1 cellular context compared by ENCODE assay signal in genomic region chr20:3223937-3224680, GRCh38.
TF ChIP-seq lines count a peak whose summit lies in the region.

No MANE protein-coding gene starts in this region.

TF ChIP-seq in HepG2, 621 proteins besides CTCF, POLR2A, EP300 and RAD21 (continues in another document):
- TF ChIP-seq RBM22 (optimal IDR thresholded peaks at IDR 0.05; ENCODE audit: low read length) (no peak), USF2 (IDR thresholded peaks at IDR 0.05; ENCODE audit: low read depth, low read length) (no peak), USF2 (CRISPR knock-in tag; IDR thresholded peaks at IDR 0.05; ENCODE audit: borderline replicate concordance) (no peak), ZNF644 (CRISPR knock-in tag; IDR thresholded peaks at IDR 0.05; ENCODE audit: low read depth) (no peak), MZF1 (CRISPR knock-in tag; IDR thresholded peaks at IDR 0.05; ENCODE audit: borderline replicate concordance) (no peak), ZNF570 (CRISPR knock-in tag; IDR thresholded peaks at IDR 0.05; ENCODE audit: borderline replicate concordance) (no peak), ZBTB37 (CRISPR knock-in tag; IDR thresholded peaks at IDR 0.05) (no peak), EZH2 (conservative IDR thresholded peaks at IDR 0.05; ENCODE audit: low read depth, low read length) (no peak), MXD3 (CRISPR knock-in tag; IDR thresholded peaks at IDR 0.05) (0 out of 2 replicates have a peak, but pooled peaks have one; percentile 38), ZNF839 (CRISPR knock-in tag; IDR thresholded peaks at IDR 0.05; ENCODE audit: borderline replicate concordance) (0 out of 2 replicates have a peak, but pooled peaks have one; percentile 70), ZBTB20 (CRISPR knock-in tag; IDR thresholded peaks at IDR 0.05; ENCODE audit: borderline replicate concordance, low read depth) (no peak), NFE2L1 (CRISPR knock-in tag; IDR thresholded peaks at IDR 0.05; ENCODE audit: borderline replicate concordance) (0 out of 2 replicates have a peak, but pooled peaks have one; percentile 13), ZFP62 (CRISPR knock-in tag; IDR thresholded peaks at IDR 0.05) (no peak), STAT5B (CRISPR knock-in tag; IDR thresholded peaks at IDR 0.05) (no peak), SIX4 (CRISPR knock-in tag; IDR thresholded peaks at IDR 0.05) (no peak), FOXO1 (CRISPR knock-in tag; IDR thresholded peaks at IDR 0.05) (no peak), MATR3 (CRISPR knock-in tag; IDR thresholded peaks at IDR 0.05) (0 out of 2 replicates have a peak, but pooled peaks have one; percentile 40), ZBTB38 (CRISPR knock-in tag; IDR thresholded peaks at IDR 0.05) (peak; percentile 99), TEAD3 (CRISPR knock-in tag; optimal IDR thresholded peaks at IDR 0.05; ENCODE audit: borderline replicate concordance) (peak; percentile 47), BRD4 (CRISPR knock-in tag; IDR thresholded peaks at IDR 0.05) (peak; percentile 45), ZNF614 (CRISPR knock-in tag; IDR thresholded peaks at IDR 0.05; ENCODE audit: borderline replicate concordance) (no peak), ZFAT (CRISPR knock-in tag; conservative IDR thresholded peaks at IDR 0.05) (no peak), ARHGAP35 (CRISPR knock-in tag; IDR thresholded peaks at IDR 0.05; ENCODE audit: borderline replicate concordance) (0 out of 2 replicates have a peak, but pooled peaks have one; percentile 47), WIZ (CRISPR knock-in tag; IDR thresholded peaks at IDR 0.05) (no peak), HNRNPLL (IDR thresholded peaks at IDR 0.05; ENCODE audit: low read depth, low read length, poor library complexity, severe bottlenecking) (peak; percentile 33), ELF1 (CRISPR knock-in tag; IDR thresholded peaks at IDR 0.05) (0 out of 2 replicates have a peak, but pooled peaks have one; percentile 0), CBFB (CRISPR knock-in tag; IDR thresholded peaks at IDR 0.05) (no peak), JARID2 (CRISPR knock-in tag; IDR thresholded peaks at IDR 0.05; ENCODE audit: insufficient replicate concordance) (peak; percentile 43), ZUFSP (CRISPR knock-in tag; IDR thresholded peaks at IDR 0.05; ENCODE audit: borderline replicate concordance) (no peak), KDM1A (CRISPR knock-in tag; IDR thresholded peaks at IDR 0.05) (0 out of 2 replicates have a peak, but pooled peaks have one; percentile 16), GABPB1 (CRISPR knock-in tag; IDR thresholded peaks at IDR 0.05) (no peak), CEBPG (CRISPR knock-in tag; IDR thresholded peaks at IDR 0.05) (no peak), MEIS1 (CRISPR knock-in tag; IDR thresholded peaks at IDR 0.05; ENCODE audit: borderline replicate concordance) (0 out of 2 replicates have a peak, but pooled peaks have one; percentile 6), RBFOX2 (IDR thresholded peaks at IDR 0.05; ENCODE audit: low read depth, low read length) (peak; percentile 75)
- TF ChIP-seq, protein P1, sequence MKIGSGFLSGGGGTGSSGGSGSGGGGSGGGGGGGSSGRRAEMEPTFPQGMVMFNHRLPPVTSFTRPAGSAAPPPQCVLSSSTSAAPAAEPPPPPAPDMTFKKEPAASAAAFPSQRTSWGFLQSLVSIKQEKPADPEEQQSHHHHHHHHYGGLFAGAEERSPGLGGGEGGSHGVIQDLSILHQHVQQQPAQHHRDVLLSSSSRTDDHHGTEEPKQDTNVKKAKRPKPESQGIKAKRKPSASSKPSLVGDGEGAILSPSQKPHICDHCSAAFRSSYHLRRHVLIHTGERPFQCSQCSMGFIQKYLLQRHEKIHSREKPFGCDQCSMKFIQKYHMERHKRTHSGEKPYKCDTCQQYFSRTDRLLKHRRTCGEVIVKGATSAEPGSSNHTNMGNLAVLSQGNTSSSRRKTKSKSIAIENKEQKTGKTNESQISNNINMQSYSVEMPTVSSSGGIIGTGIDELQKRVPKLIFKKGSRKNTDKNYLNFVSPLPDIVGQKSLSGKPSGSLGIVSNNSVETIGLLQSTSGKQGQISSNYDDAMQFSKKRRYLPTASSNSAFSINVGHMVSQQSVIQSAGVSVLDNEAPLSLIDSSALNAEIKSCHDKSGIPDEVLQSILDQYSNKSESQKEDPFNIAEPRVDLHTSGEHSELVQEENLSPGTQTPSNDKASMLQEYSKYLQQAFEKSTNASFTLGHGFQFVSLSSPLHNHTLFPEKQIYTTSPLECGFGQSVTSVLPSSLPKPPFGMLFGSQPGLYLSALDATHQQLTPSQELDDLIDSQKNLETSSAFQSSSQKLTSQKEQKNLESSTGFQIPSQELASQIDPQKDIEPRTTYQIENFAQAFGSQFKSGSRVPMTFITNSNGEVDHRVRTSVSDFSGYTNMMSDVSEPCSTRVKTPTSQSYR (CRISPR knock-in tag; IDR thresholded peaks at IDR 0.05; ENCODE audit: borderline replicate concordance): 0 out of 2 replicates have a peak, but pooled peaks have one; percentile 31
- TF ChIP-seq, protein P2, sequence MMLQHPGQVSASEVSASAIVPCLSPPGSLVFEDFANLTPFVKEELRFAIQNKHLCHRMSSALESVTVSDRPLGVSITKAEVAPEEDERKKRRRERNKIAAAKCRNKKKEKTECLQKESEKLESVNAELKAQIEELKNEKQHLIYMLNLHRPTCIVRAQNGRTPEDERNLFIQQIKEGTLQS (CRISPR knock-in tag; IDR thresholded peaks at IDR 0.05): no peak
- TF ChIP-seq, protein P3, sequence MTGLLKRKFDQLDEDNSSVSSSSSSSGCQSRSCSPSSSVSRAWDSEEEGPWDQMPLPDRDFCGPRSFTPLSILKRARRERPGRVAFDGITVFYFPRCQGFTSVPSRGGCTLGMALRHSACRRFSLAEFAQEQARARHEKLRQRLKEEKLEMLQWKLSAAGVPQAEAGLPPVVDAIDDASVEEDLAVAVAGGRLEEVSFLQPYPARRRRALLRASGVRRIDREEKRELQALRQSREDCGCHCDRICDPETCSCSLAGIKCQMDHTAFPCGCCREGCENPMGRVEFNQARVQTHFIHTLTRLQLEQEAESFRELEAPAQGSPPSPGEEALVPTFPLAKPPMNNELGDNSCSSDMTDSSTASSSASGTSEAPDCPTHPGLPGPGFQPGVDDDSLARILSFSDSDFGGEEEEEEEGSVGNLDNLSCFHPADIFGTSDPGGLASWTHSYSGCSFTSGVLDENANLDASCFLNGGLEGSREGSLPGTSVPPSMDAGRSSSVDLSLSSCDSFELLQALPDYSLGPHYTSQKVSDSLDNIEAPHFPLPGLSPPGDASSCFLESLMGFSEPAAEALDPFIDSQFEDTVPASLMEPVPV (CRISPR knock-in tag; IDR thresholded peaks at IDR 0.05): peak; percentile 17; the same call in 1 of the 2 replicates
- TF ChIP-seq, protein P4, sequence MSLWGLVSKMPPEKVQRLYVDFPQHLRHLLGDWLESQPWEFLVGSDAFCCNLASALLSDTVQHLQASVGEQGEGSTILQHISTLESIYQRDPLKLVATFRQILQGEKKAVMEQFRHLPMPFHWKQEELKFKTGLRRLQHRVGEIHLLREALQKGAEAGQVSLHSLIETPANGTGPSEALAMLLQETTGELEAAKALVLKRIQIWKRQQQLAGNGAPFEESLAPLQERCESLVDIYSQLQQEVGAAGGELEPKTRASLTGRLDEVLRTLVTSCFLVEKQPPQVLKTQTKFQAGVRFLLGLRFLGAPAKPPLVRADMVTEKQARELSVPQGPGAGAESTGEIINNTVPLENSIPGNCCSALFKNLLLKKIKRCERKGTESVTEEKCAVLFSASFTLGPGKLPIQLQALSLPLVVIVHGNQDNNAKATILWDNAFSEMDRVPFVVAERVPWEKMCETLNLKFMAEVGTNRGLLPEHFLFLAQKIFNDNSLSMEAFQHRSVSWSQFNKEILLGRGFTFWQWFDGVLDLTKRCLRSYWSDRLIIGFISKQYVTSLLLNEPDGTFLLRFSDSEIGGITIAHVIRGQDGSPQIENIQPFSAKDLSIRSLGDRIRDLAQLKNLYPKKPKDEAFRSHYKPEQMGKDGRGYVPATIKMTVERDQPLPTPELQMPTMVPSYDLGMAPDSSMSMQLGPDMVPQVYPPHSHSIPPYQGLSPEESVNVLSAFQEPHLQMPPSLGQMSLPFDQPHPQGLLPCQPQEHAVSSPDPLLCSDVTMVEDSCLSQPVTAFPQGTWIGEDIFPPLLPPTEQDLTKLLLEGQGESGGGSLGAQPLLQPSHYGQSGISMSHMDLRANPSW (CRISPR knock-in tag; IDR thresholded peaks at IDR 0.05; ENCODE audit: borderline replicate concordance): no peak
- TF ChIP-seq, protein P5, sequence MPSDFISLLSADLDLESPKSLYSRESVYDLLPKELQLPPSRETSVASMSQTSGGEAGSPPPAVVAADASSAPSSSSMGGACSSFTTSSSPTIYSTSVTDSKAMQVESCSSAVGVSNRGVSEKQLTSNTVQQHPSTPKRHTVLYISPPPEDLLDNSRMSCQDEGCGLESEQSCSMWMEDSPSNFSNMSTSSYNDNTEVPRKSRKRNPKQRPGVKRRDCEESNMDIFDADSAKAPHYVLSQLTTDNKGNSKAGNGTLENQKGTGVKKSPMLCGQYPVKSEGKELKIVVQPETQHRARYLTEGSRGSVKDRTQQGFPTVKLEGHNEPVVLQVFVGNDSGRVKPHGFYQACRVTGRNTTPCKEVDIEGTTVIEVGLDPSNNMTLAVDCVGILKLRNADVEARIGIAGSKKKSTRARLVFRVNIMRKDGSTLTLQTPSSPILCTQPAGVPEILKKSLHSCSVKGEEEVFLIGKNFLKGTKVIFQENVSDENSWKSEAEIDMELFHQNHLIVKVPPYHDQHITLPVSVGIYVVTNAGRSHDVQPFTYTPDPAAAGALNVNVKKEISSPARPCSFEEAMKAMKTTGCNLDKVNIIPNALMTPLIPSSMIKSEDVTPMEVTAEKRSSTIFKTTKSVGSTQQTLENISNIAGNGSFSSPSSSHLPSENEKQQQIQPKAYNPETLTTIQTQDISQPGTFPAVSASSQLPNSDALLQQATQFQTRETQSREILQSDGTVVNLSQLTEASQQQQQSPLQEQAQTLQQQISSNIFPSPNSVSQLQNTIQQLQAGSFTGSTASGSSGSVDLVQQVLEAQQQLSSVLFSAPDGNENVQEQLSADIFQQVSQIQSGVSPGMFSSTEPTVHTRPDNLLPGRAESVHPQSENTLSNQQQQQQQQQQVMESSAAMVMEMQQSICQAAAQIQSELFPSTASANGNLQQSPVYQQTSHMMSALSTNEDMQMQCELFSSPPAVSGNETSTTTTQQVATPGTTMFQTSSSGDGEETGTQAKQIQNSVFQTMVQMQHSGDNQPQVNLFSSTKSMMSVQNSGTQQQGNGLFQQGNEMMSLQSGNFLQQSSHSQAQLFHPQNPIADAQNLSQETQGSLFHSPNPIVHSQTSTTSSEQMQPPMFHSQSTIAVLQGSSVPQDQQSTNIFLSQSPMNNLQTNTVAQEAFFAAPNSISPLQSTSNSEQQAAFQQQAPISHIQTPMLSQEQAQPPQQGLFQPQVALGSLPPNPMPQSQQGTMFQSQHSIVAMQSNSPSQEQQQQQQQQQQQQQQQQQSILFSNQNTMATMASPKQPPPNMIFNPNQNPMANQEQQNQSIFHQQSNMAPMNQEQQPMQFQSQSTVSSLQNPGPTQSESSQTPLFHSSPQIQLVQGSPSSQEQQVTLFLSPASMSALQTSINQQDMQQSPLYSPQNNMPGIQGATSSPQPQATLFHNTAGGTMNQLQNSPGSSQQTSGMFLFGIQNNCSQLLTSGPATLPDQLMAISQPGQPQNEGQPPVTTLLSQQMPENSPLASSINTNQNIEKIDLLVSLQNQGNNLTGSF (CRISPR knock-in tag; IDR thresholded peaks at IDR 0.05): 0 out of 2 replicates have a peak, but pooled peaks have one; percentile 25
- TF ChIP-seq, protein P6, sequence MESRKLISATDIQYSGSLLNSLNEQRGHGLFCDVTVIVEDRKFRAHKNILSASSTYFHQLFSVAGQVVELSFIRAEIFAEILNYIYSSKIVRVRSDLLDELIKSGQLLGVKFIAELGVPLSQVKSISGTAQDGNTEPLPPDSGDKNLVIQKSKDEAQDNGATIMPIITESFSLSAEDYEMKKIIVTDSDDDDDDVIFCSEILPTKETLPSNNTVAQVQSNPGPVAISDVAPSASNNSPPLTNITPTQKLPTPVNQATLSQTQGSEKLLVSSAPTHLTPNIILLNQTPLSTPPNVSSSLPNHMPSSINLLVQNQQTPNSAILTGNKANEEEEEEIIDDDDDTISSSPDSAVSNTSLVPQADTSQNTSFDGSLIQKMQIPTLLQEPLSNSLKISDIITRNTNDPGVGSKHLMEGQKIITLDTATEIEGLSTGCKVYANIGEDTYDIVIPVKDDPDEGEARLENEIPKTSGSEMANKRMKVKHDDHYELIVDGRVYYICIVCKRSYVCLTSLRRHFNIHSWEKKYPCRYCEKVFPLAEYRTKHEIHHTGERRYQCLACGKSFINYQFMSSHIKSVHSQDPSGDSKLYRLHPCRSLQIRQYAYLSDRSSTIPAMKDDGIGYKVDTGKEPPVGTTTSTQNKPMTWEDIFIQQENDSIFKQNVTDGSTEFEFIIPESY (CRISPR knock-in tag; IDR thresholded peaks at IDR 0.05): peak; percentile 76
